In genomic region chr6:105810105-105810921, GRCh38 we compare ENCODE assay signal across 8 cellular contexts.
DNase-seq lines count a peak whose midpoint lies in the region; ATAC-seq, FAIRE-seq and TF ChIP-seq lines count a peak whose summit lies in the region.

No MANE protein-coding gene starts in this region.

- no peak for TF ChIP-seq POLR2A in A549 (IDR thresholded peaks at IDR 0.05; ENCODE audit: low read length)

- intact Hi-C loops in pancreas (cut with DNase I): no loop called here

- H3K27ac ChIP-seq in A549 (peak overlapping the region; percentile 77 to 86), pancreas (no peak overlapping the region)

- TF ChIP-seq EP300 in A549 (IDR thresholded peaks at IDR 0.05): no peak; a peak in 1 of 5 replicates

- peak; percentile 9 to 79 for DNase-seq in A549 (ENCODE audit: low read depth in 1 of 2, low spot score in 1 of 2)
- peak; percentile 11 for DNase-seq in SW480 (ENCODE audit: low spot score)
- peak; percentile 89 for DNase-seq in dedifferentiated amniotic fluid mesenchymal stem cell (ENCODE audit: extremely low spot score)
- no peak for DNase-seq in pancreas
- no peak for DNase-seq in H7
- no peak for DNase-seq in NCI-H2107 treated with DMSO at 0.1 percent for 48 hours (lab: John Stamatoyannopoulos, UW; ENCODE audit: unreplicated experiment)

- H3K36me3 ChIP-seq in pancreas (no peaks in the 10 kb centered on the region), H7 (replicated peaks; ENCODE audit: control insufficient read depth, insufficient read depth, low read length) (no peaks in the 10 kb centered on the region)

- peaks cover 40% of the 10 kb centered on the region for H3K4me1 ChIP-seq in A549
- H3K4me1 ChIP-seq in pancreas: no peaks in the 10 kb centered on the region

- H3K4me3 ChIP-seq in A549 (no peak overlapping the region), pancreas (no peak overlapping the region), H7 (ENCODE audit: insufficient read depth, low read depth, low read length) (no peak overlapping the region)

- FAIRE-seq in A549 (lab: Jason Lieb, UNC) (no peak), pancreas (lab: Jason Lieb, UNC) (no peak)

- TF ChIP-seq RAD21 in A549 (conservative IDR thresholded peaks at IDR 0.05 in 1 of 2, IDR thresholded peaks at IDR 0.05 in 1 of 2): 0 out of 5 replicates have a peak, but pooled peaks have one; percentile 19 to 30

- CTCF ChIA-PET in A549 (lab: Yijun Ruan, JAX): interaction anchor here (1.0 to 1.3 kb wide), 2 partner anchors 25 to 325 kb away, joined by 3 to 4 read pairs; no protein-coding TSS in a partner anchor

- H3K9me3 ChIP-seq in A549 (peaks cover 6% of the 10 kb centered on the region; the same call in 1 of the 3 replicates), pancreas (no peaks in the 10 kb centered on the region)

- peak; percentile 74 to 88 for ATAC-seq in A549
- peak; percentile 57 for ATAC-seq in GM18517 (IDR thresholded peaks at IDR 0.05; ENCODE audit: unreplicated experiment)
- ATAC-seq in HG03460 (IDR thresholded peaks at IDR 0.05; ENCODE audit: unreplicated experiment): peak; percentile 89
- peak in 3 of 4 donors; percentile 49 to 79 (median 69) for ATAC-seq in pancreas

- no peak for TF ChIP-seq CTCF in A549 (IDR thresholded peaks at IDR 0.05)
- no peak for TF ChIP-seq CTCF in pancreas (IDR thresholded peaks at IDR 0.05)

- POLR2A ChIA-PET in A549 (lab: Yijun Ruan, JAX): no interaction called here

- peak overlapping the region; percentile 58 for H3K4me2 ChIP-seq in A549

- 24% methylated on average over 4 of the region's 4 CpGs for WGBS in A549 (ENCODE audit: missing lambda C conversion rate)
- WGBS in pancreas, 2 donors: 46 to 48% methylated on average over 4 of the region's 4 CpGs

- H3K27me3 ChIP-seq in pancreas (no peaks in the 10 kb centered on the region), H7 (ENCODE audit: control insufficient read depth, insufficient read depth, low read length) (no peaks in the 10 kb centered on the region)

TF ChIP-seq in A549, 52 proteins besides CTCF, POLR2A, EP300 and RAD21 (continues in another document):
- TF ChIP-seq HMGXB4 (CRISPR knock-in tag; IDR thresholded peaks at IDR 0.05; ENCODE audit: borderline replicate concordance): no peak
- no peak for TF ChIP-seq SREBF2 (IDR thresholded peaks at IDR 0.05)
- TF ChIP-seq ZC3H11A (IDR thresholded peaks at IDR 0.05): no peak
- TF ChIP-seq KDM5A (IDR thresholded peaks at IDR 0.05): no peak
- no peak for TF ChIP-seq CHD2 (IDR thresholded peaks at IDR 0.05; ENCODE audit: low read length, partially characterized antibody)
- TF ChIP-seq ESRRA (IDR thresholded peaks at IDR 0.05; ENCODE audit: borderline replicate concordance, low read length): no peak
- no peak for TF ChIP-seq TFCP2L1 (CRISPR knock-in tag; IDR thresholded peaks at IDR 0.05)
- no peak for TF ChIP-seq HEYL (CRISPR knock-in tag; IDR thresholded peaks at IDR 0.05)
- no peak for TF ChIP-seq EHF (CRISPR knock-in tag; IDR thresholded peaks at IDR 0.05)
- TF ChIP-seq NFE2L2 (conservative IDR thresholded peaks at IDR 0.05; ENCODE audit: low read length): 0 out of 2 replicates have a peak, but pooled peaks have one; percentile 6
- peak; percentile 77 for TF ChIP-seq MAFK (IDR thresholded peaks at IDR 0.05; ENCODE audit: partially characterized antibody)
- TF ChIP-seq HOXA7 (CRISPR knock-in tag; IDR thresholded peaks at IDR 0.05): no peak
- no peak for TF ChIP-seq ELK1 (IDR thresholded peaks at IDR 0.05; ENCODE audit: low read depth, low read length)
- no peak for TF ChIP-seq CHD4 (IDR thresholded peaks at IDR 0.05; ENCODE audit: borderline replicate concordance)
- no peak for TF ChIP-seq RARB (CRISPR knock-in tag; IDR thresholded peaks at IDR 0.05)
- no peak for TF ChIP-seq FOSB (CRISPR knock-in tag; IDR thresholded peaks at IDR 0.05)
- no peak for TF ChIP-seq HES2 (IDR thresholded peaks at IDR 0.05)
- no peak for TF ChIP-seq HOXB13 (CRISPR knock-in tag; IDR thresholded peaks at IDR 0.05; ENCODE audit: low read depth)
- TF ChIP-seq CEBPB (IDR thresholded peaks at IDR 0.05): no peak
- no peak for TF ChIP-seq CBX2 (IDR thresholded peaks at IDR 0.05; ENCODE audit: borderline replicate concordance, low read depth)
- TF ChIP-seq MYC (IDR thresholded peaks at IDR 0.05; ENCODE audit: borderline replicate concordance, low read length): no peak
- no peak for TF ChIP-seq PBX3 (IDR thresholded peaks at IDR 0.05)
- no peak for TF ChIP-seq RFX5 (IDR thresholded peaks at IDR 0.05)
- no peak for TF ChIP-seq REST (IDR thresholded peaks at IDR 0.05)
- TF ChIP-seq RCOR1 (IDR thresholded peaks at IDR 0.05; ENCODE audit: low read depth, low read length): no peak
- TF ChIP-seq SMC3 (IDR thresholded peaks at IDR 0.05): no peak
- no peak for TF ChIP-seq NPAS2 (CRISPR knock-in tag; IDR thresholded peaks at IDR 0.05; ENCODE audit: borderline replicate concordance)
- no peak for TF ChIP-seq MAX (IDR thresholded peaks at IDR 0.05)
- TF ChIP-seq ZNF302 (CRISPR knock-in tag; IDR thresholded peaks at IDR 0.05): no peak
- no peak for TF ChIP-seq NR3C1 (IDR thresholded peaks at IDR 0.05)
- TF ChIP-seq FOSL2 (IDR thresholded peaks at IDR 0.05): 0 out of 2 replicates have a peak, but pooled peaks have one; percentile 8
- TF ChIP-seq FOSL2 (CRISPR knock-in tag; IDR thresholded peaks at IDR 0.05): no peak; the same call in 1 of the 2 replicates
- no peak for TF ChIP-seq MAZ (IDR thresholded peaks at IDR 0.05; ENCODE audit: borderline replicate concordance, low read depth, low read length)
- TF ChIP-seq FOXS1 (CRISPR knock-in tag; IDR thresholded peaks at IDR 0.05): no peak

Comparison
In these comparisons a context has a peak if more than half of its experiments do, and no peak if none do; other contexts are left out.
1. DNase-seq: peak in A549 (2 of 2), SW480 (single experiment) and dedifferentiated amniotic fluid mesenchymal stem cell (single experiment); none in pancreas (0 of 6), H7 (single experiment) and NCI-H2107 treated with DMSO at 0.1 percent for 48 hours (single experiment).
2. H3K27ac ChIP-seq: peak in A549 (2 of 2); none in pancreas (0 of 4).
3. Peak in every context shown above with its lines, with median percentiles within 50 percentile points of each other: ATAC-seq.